In the genomic region with DNA sequence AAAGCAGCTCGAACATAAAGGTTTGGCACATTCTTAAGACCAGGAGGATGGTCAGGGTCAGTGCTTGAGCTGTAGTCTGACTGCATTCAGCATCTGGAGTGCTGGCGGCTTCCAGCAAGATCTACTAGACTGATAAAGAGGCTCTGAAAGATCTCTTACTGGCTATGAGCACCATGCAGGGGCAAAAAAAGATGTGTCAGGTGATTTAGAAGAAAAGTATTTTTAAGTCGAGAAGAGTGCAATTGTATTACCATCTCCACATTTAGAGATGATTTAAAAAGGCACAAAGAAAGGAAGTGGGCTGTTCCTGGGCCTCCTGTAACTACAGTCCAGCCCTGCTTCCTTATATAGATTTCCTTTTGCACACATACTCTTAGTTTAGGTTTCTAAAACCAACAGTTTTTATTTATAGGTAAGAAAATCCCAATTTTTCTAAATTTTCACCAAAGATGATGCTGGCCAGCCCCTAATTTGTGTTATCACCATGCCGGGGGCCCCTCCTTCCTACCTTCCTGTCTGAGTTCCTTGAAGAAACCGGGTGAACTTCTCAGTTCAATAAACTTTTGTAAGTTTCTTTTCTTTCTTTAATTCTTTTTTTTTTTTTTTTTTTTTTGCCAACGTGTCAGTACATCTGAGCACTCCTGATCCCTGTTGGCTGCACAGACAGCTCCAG, we compare ENCODE assay signal across 8 cellular contexts.
DNase-seq lines count a peak whose midpoint lies in the region; ATAC-seq and TF ChIP-seq lines count a peak whose summit lies in the region.

No MANE protein-coding gene starts in this region.

- no peaks in the 10 kb centered on the region for H3K27me3 Mint-ChIP-seq in Caco-2 (ENCODE audit: insufficient read depth, unreplicated experiment)

- H3K4me1 ChIP-seq in Caco-2 = peaks cover 59% of the 10 kb centered on the region
- H3K4me1 ChIP-seq in mucosa of descending colon (ENCODE audit: low read depth) = peaks cover 42% of the 10 kb centered on the region

- POLR2A ChIA-PET in Caco-2 (lab: Charles Lee) = no interaction called here

- H3K36me3 ChIP-seq in Caco-2 (ENCODE audit: control insufficient read depth, insufficient read depth, low read length) = no peaks in the 10 kb centered on the region
- no peaks in the 10 kb centered on the region for H3K36me3 ChIP-seq in KOPT-K1 (ENCODE audit: insufficient read depth, low read length)
- H3K36me3 ChIP-seq in brain microvascular endothelial cell (replicated peaks) = no peaks in the 10 kb centered on the region
- H3K36me3 ChIP-seq in mucosa of descending colon (ENCODE audit: low read depth) = no peaks in the 10 kb centered on the region

- intact Hi-C loops in Caco-2 (cut with micrococcal nuclease; ENCODE audit: unreplicated experiment) = loop anchor here (1.0 to 2.0 kb wide), 5 partner anchors 16 to 181 kb away; partner anchors contain the start of gene PLPP1
- intact Hi-C loops in mucosa of descending colon (cut with DNase I, micrococcal nuclease) = loop anchor here in 1 of 2 donors (10.0 kb wide), 1 partner anchor 66 kb away; the partner anchor contains the start of gene PLPP1

- H3K27ac ChIP-seq in KOPT-K1 (ENCODE audit: low read depth, low read length, poor library complexity, severe bottlenecking) (peak overlapping the region; percentile 55), brain microvascular endothelial cell (peak overlapping the region; percentile 75)

- H3K4me3 ChIP-seq in Caco-2 (ENCODE audit: low read depth, low read length) (no peak overlapping the region), brain microvascular endothelial cell (ENCODE audit: low read depth, low read length) (no peak overlapping the region), mucosa of descending colon (no peak overlapping the region)

- TSS peak; percentile 96 for BruUV-seq in Caco-2 (replicated peaks; lab: Mats Ljungman, UMichigan)

- H3K27me3 ChIP-seq in Caco-2 (replicated peaks; ENCODE audit: control insufficient read depth, insufficient read depth, low read length) = no peaks in the 10 kb centered on the region
- no peaks in the 10 kb centered on the region for H3K27me3 ChIP-seq in brain microvascular endothelial cell (replicated peaks)

- CTCF ChIA-PET in Caco-2 (lab: Charles Lee) = interaction anchor here (1.0 kb wide), 1 partner anchor 92 kb away, joined by 3 read pairs; no protein-coding TSS in a partner anchor

- no peaks in the 10 kb centered on the region for H3K9me3 Mint-ChIP-seq in Caco-2 (ENCODE audit: unreplicated experiment)

- DNase-seq in Caco-2 = peak; percentile 26 to 50
- peak; percentile 64 for DNase-seq in brain microvascular endothelial cell
- DNase-seq in mucosa of descending colon = no peak
- DNase-seq in Ammon's horn (ENCODE audit: low spot score) = no peak
- DNase-seq in HUDEP-2 (lab: John Stamatoyannopoulos, UW; ENCODE audit: unreplicated experiment in 76 of 76) = no peak

- ATAC-seq in mucosa of descending colon = peak; percentile 26
- no peak for ATAC-seq in GM19035 (IDR thresholded peaks at IDR 0.05; ENCODE audit: unreplicated experiment)
- ATAC-seq in GM21529 (IDR thresholded peaks at IDR 0.05; ENCODE audit: unreplicated experiment) = no peak

- no peaks in the 10 kb centered on the region for H3K36me3 Mint-ChIP-seq in Caco-2 (ENCODE audit: insufficient read depth, unreplicated experiment)

- peaks cover 30% of the 10 kb centered on the region for H3K4me1 Mint-ChIP-seq in Caco-2 (ENCODE audit: low read depth, unreplicated experiment)

- TF ChIP-seq CTCF in Caco-2 (IDR thresholded peaks at IDR 0.05; ENCODE audit: insufficient read depth in 1 of 2, low read depth in 1 of 2, low read length in 1 of 2, severe bottlenecking in 1 of 2, unreplicated experiment in 1 of 2) = no peak
- no peak for TF ChIP-seq CTCF in brain microvascular endothelial cell (IDR thresholded peaks at IDR 0.05; ENCODE audit: low read depth, low read length, missing control alignments)
- TF ChIP-seq CTCF in mucosa of descending colon (IDR thresholded peaks at IDR 0.05) = no peak

- in situ Hi-C loops in brain microvascular endothelial cell (cut with HindIII; ENCODE audit: low pct_ligation_motif_present, low sequenced_read_pairs) = no loop called here

- peak overlapping the region; percentile 68 for H3K4me3 Mint-ChIP-seq in Caco-2 (ENCODE audit: unreplicated experiment)

- H3K9me3 ChIP-seq in Caco-2 = no peaks in the 10 kb centered on the region
- no peaks in the 10 kb centered on the region for H3K9me3 ChIP-seq in KOPT-K1 (ENCODE audit: insufficient read depth, low read length, poor library complexity, severe bottlenecking)
- no peaks in the 10 kb centered on the region for H3K9me3 ChIP-seq in mucosa of descending colon

- H3K27ac Mint-ChIP-seq in Caco-2 (ENCODE audit: unreplicated experiment) = peak overlapping the region; percentile 98

Comparison
In these comparisons a context has a peak if more than half of its experiments do, and no peak if none do; other contexts are left out.
1. DNase-seq: peak in Caco-2 (2 of 2) and brain microvascular endothelial cell (single experiment); none in mucosa of descending colon (0 of 3), Ammon's horn (single experiment) and HUDEP-2 (0 of 76).